Comparison of ENCODE assay signal across 2 cellular contexts in genomic region chr2:118177318-118177717, GRCh38.
TF ChIP-seq lines count a peak whose summit lies in the region.

No MANE protein-coding gene starts in this region.

TF ChIP-seq in GM23338, 12 proteins besides CTCF, POLR2A, EP300 and RAD21:
- TF ChIP-seq ETS1 (IDR thresholded peaks at IDR 0.05) (no peak), JUNB (IDR thresholded peaks at IDR 0.05; ENCODE audit: unreplicated experiment) (no peak)

TF ChIP-seq in liver, 16 proteins besides CTCF, POLR2A, EP300 and RAD21 (continued from another document):
- TF ChIP-seq REST (IDR thresholded peaks at IDR 0.05): no peak
- no peak for TF ChIP-seq TAF1 (conservative IDR thresholded peaks at IDR 0.05)
- no peak for TF ChIP-seq FOXA2 (IDR thresholded peaks at IDR 0.05)
- no peak for TF ChIP-seq SP1 (IDR thresholded peaks at IDR 0.05)
- TF ChIP-seq HNF4A (conservative IDR thresholded peaks at IDR 0.05): peak; percentile 51 to 79
- no peak for TF ChIP-seq YY1 (IDR thresholded peaks at IDR 0.05)
- peak; percentile 12 for TF ChIP-seq ZBTB33 (IDR thresholded peaks at IDR 0.05)
- no peak for TF ChIP-seq NR2F2 (IDR thresholded peaks at IDR 0.05)
- TF ChIP-seq ATF3 (IDR thresholded peaks at IDR 0.05): no peak
- TF ChIP-seq MAX (IDR thresholded peaks at IDR 0.05): peak; percentile 61
- no peak for TF ChIP-seq JUND (IDR thresholded peaks at IDR 0.05)
- no peak for TF ChIP-seq EGR1 (IDR thresholded peaks at IDR 0.05; ENCODE audit: low read depth in 2 of 2)
